ENCODE assay signal across 20 cellular contexts in genomic region chr1:36988741-36989193, GRCh38. TPM values are rescaled to one million over a fixed set of nuclear protein-coding genes. Genes with fewer than 3 reads are reported as not detected.
A peak's percentile ranks its signal among the peaks of the same experiment; 100 is the strongest.
DNase-seq lines count a peak whose midpoint lies in the region; TF ChIP-seq lines count a peak whose summit lies in the region.
"Had no signal": no experiment of that assay in that cellular context is flagged by ENCODE, and none has a peak within 500 bp of the region (broad histone marks: within the 10 kb centered on the region; RNA-seq: fewer than 3 reads in every experiment).

No MANE protein-coding gene starts in this region.

- WGBS in stomach, 5 donors = 27 to 40% (median 29%) methylated on average over 12 of the region's 12 CpGs

- H3K36me3 ChIP-seq in SK-N-MC (ENCODE audit: insufficient read depth, low read length) (no peaks in the 10 kb centered on the region), stomach (no peaks in the 10 kb centered on the region)
- H3K36me3 ChIP-seq: ascending aorta, SJCRH30 had no signal

- no peak overlapping the region for H3K9ac ChIP-seq in SK-N-MC (ENCODE audit: insufficient read length)

- TF ChIP-seq POLR2A in stomach (IDR thresholded peaks at IDR 0.05) = no peak

- H3K9me3 ChIP-seq in SK-N-MC (ENCODE audit: low read depth, low read length) (no peaks in the 10 kb centered on the region), stomach (no peaks in the 10 kb centered on the region)
- H3K9me3 ChIP-seq: ascending aorta, SJCRH30 had no signal

- H3K27ac Mint-ChIP-seq in neural crest cell (ENCODE audit: unreplicated experiment) = peak overlapping the region; percentile 16
- H3K27ac Mint-ChIP-seq: IgD-negative memory B cell had no signal

- H3K27me3 Mint-ChIP-seq in neural crest cell (ENCODE audit: low read depth) = no peaks in the 10 kb centered on the region

- TF ChIP-seq EP300 in stomach (IDR thresholded peaks at IDR 0.05) = no peak

- intact Hi-C loops in stomach (cut with DNase I; ENCODE audit: low total_unique reads) = no loop called here

- 0 out of 2 replicates have a peak overlapping the region, but pooled peaks have one; percentile 10 for H3K4me3 ChIP-seq in SK-N-MC
- no peak overlapping the region for H3K4me3 ChIP-seq in stomach
- H3K4me3 ChIP-seq: ascending aorta, SJCRH30, skin epidermis had no signal

- TF ChIP-seq CTCF in neural crest cell (conservative IDR thresholded peaks at IDR 0.05) (no peak), stomach (IDR thresholded peaks at IDR 0.05) (no peak)

- no peaks in the 10 kb centered on the region for H3K9me3 Mint-ChIP-seq in neural crest cell
- H3K9me3 Mint-ChIP-seq: IgD-negative memory B cell had no signal

- peaks cover 0 to 39% (median 10%) of the 10 kb centered on the region in 3 donors for H3K27me3 ChIP-seq in stomach
- H3K27me3 ChIP-seq: ascending aorta had no signal

- H3K27ac ChIP-seq in SK-N-MC (peak overlapping the region; percentile 4; the same call in 1 of the 2 replicates), stomach (peak overlapping the region in 1 of 5 donors; percentile 37)
- H3K27ac ChIP-seq: ascending aorta, SJCRH30, skin epidermis had no signal

- H3K36me3 Mint-ChIP-seq in neural crest cell (ENCODE audit: low read depth) = no peaks in the 10 kb centered on the region
- H3K36me3 Mint-ChIP-seq: IgD-negative memory B cell had no signal

- peaks cover 0 to 10% (median 0%) of the 10 kb centered on the region in 4 donors for H3K4me1 ChIP-seq in stomach
- H3K4me1 ChIP-seq: ascending aorta, SJCRH30 had no signal

- peak overlapping the region; percentile 40 for H3K4me3 Mint-ChIP-seq in neural crest cell
- H3K4me3 Mint-ChIP-seq: IgD-negative memory B cell had no signal

- H3K4me1 Mint-ChIP-seq in neural crest cell = peaks cover 40% of the 10 kb centered on the region

- DNase-seq in COLO829 (ENCODE audit: low spot score) = peak; percentile 8
- peak; percentile 68 for DNase-seq in NCI-H1105 treated with DMSO at 0.1 percent for 48 hours (lab: John Stamatoyannopoulos, UW)
- DNase-seq in SK-N-MC (ENCODE audit: low read depth, low spot score) = no peak
- DNase-seq in neural crest cell (ENCODE audit: low read depth, low spot score) = peak; percentile 34
- no peak for DNase-seq in NCI-H2171 treated with DMSO at 0.1 percent for 48 hours (lab: John Stamatoyannopoulos, UW)
- no peak for DNase-seq in ecto neural progenitor cell (ENCODE audit: low spot score)
- DNase-seq in stomach = no peak
- no peak for DNase-seq in NCI-H1930 (lab: John Stamatoyannopoulos, UW)
- DNase-seq: activated CD4-positive, alpha-beta T cell treated with anti-CD3 and anti-CD28 coated beads for 4 hours; activated CD8-positive, alpha-beta memory T cell treated with anti-CD3 and anti-CD28 coated beads, Interleukin-2, amount 50 U/mL, for 48 hours; activated naive CD4-positive, alpha-beta T cell treated with Interleukin-2 at 50 U/mL for 16 hours; glutamatergic neuron; SJCRH30; T-helper 9 cell had no signal

RNA-seq across cellular contexts. Expression of gene GRIK3, which starts 45.5 kb away (rescaled TPM):
- total RNA-seq in neural crest cell = 1.6 and 2.4 TPM in 2 replicates
- total RNA-seq in stomach = 1 to 10 TPM in 2 of 5 donors, under 1 TPM in 2, not detected in 1; under 0.01 to 4.9 (median 1.7) TPM
- under 1 TPM; 0.12 to 0.46 (median 0.35) TPM for polyA plus RNA-seq in stomach
- total RNA-seq: epithelial cell of proximal tubule, osteocyte, SJCRH30 had no signal
- polyA plus RNA-seq: keratinocyte had no signal

Comparison
In these comparisons a context has a peak if more than half of its experiments do, and no peak if none do; other contexts are left out.
1. DNase-seq: peak in COLO829 (single experiment), NCI-H1105 treated with DMSO at 0.1 percent for 48 hours (single experiment) and neural crest cell (single experiment); none in SK-N-MC (single experiment), NCI-H2171 treated with DMSO at 0.1 percent for 48 hours (single experiment), ecto neural progenitor cell (single experiment), stomach (single experiment) and NCI-H1930 (0 of 2).